In the genomic region with DNA sequence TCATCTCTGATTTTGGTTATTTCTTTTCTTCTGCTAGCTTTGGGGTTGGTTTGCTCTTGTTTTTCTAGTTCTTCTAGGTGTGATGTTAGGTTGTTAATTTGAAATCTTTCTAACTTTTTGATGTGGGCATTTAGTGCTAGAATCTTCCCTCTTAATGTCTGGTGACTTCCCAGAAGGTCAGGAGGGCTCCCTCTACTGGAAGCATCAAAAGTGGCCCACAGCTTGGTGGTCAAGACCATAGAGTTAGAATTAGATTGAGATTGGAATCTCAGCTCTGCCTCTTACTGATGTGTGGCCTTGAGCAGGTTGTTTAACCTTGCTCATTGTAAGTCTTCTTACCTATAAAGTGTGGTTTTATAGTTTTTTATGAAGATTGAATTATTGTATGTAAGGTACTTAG, we compare ENCODE assay signal across 12 cellular contexts.
DNase-seq lines count a peak whose midpoint lies in the region; ATAC-seq and TF ChIP-seq lines count a peak whose summit lies in the region.
"Had no signal": no experiment of that assay in that cellular context is flagged by ENCODE, and none has a peak within 500 bp of the region (broad histone marks: within the 10 kb centered on the region; RNA-seq: fewer than 3 reads in every experiment).

No MANE protein-coding gene starts in this region.

- H3K4me1 Mint-ChIP-seq in GM23338, result no peaks in the 10 kb centered on the region

- H3K4me1 ChIP-seq in GM23338 (ENCODE audit: insufficient read depth), result no peaks in the 10 kb centered on the region
- peaks cover 0 to 5% (median 0%) of the 10 kb centered on the region in 4 donors for H3K4me1 ChIP-seq in Peyer's patch

- H3K9me3 ChIP-seq in Peyer's patch, result no peaks in the 10 kb centered on the region
- H3K9me3 ChIP-seq: neutrophil had no signal

- TF ChIP-seq CTCF in GM23338 (conservative IDR thresholded peaks at IDR 0.05; ENCODE audit: low read depth in 2 of 2) (peak; percentile 75 to 82), VCaP (conservative IDR thresholded peaks at IDR 0.05) (peak; percentile 15; the same call in 1 of the 2 replicates), kidney epithelial cell (IDR thresholded peaks at IDR 0.05; ENCODE audit: insufficient read depth, low read length, poor library complexity, severe bottlenecking) (peak; percentile 40), Peyer's patch (IDR thresholded peaks at IDR 0.05) (peak in 2 of 6 experiments; percentile 25 to 34)

- peak; percentile 58 for ATAC-seq in GM23338
- ATAC-seq in GM21723 (IDR thresholded peaks at IDR 0.05; ENCODE audit: unreplicated experiment), result no peak

- H3K27ac Mint-ChIP-seq in GM23338, result no peak overlapping the region

- no peaks in the 10 kb centered on the region for H3K79me2 ChIP-seq in GM23338 (replicated peaks; ENCODE audit: insufficient read depth)

- H3K27me3 ChIP-seq in GM23338 (ENCODE audit: insufficient read depth) (no peaks in the 10 kb centered on the region), kidney epithelial cell (ENCODE audit: control insufficient read depth, insufficient read depth, low read length) (no peaks in the 10 kb centered on the region), Peyer's patch (no peaks in the 10 kb centered on the region)
- H3K27me3 ChIP-seq: neutrophil had no signal

- no peak overlapping the region for H3K4me3 Mint-ChIP-seq in GM23338

- no peaks in the 10 kb centered on the region for H3F3A ChIP-seq in GM23338 (replicated peaks; ENCODE audit: low read depth)

- no peaks in the 10 kb centered on the region for H3K36me3 ChIP-seq in GM23338 (ENCODE audit: insufficient read depth)
- H3K36me3 ChIP-seq in kidney epithelial cell (ENCODE audit: control insufficient read depth, insufficient read depth, low read length), result no peaks in the 10 kb centered on the region
- H3K36me3 ChIP-seq in Peyer's patch, result no peaks in the 10 kb centered on the region
- H3K36me3 ChIP-seq: neutrophil had no signal

- peaks cover 8% of the 10 kb centered on the region; the same call in 2 of the 3 replicates for H3K36me3 Mint-ChIP-seq in GM23338 (ENCODE audit: low read depth)

- H3K27ac ChIP-seq in GM23338 (ENCODE audit: low read depth) (no peak overlapping the region), VCaP (no peak overlapping the region), Peyer's patch (no peak overlapping the region)
- H3K27ac ChIP-seq: neutrophil had no signal

- peaks cover 2% of the 10 kb centered on the region for H3K27me3 Mint-ChIP-seq in GM23338 (ENCODE audit: insufficient read depth, low read depth, poor library complexity)

- H3K9me3 Mint-ChIP-seq in GM23338, result peaks cover 28% of the 10 kb centered on the region

- no peak overlapping the region for H3K4me2 ChIP-seq in GM23338

- H3K4me3 ChIP-seq in GM23338, result no peak overlapping the region
- H3K4me3 ChIP-seq in kidney epithelial cell (ENCODE audit: low read depth, low read length), result no peak overlapping the region
- no peak overlapping the region for H3K4me3 ChIP-seq in Peyer's patch

- peak; percentile 22 for DNase-seq in CMK (ENCODE audit: low read depth)
- peak; percentile 65 for DNase-seq in GM23338 (ENCODE audit: low spot score)
- no peak for DNase-seq in kidney epithelial cell (ENCODE audit: low read depth)
- DNase-seq in Peyer's patch, result no peak
- DNase-seq in NCI-H446 treated with DMSO at 0.1 percent for 48 hours (lab: John Stamatoyannopoulos, UW), result no peak
- no peak for DNase-seq in inferior parietal cortex (ENCODE audit: extremely low spot score)
- DNase-seq: anterior cingulate cortex, H7, NCI-H524 treated with DMSO at 0.1 percent for 48 hours had no signal

- peaks cover 10% of the 10 kb centered on the region; the same call in 1 of the 2 replicates for H3K9me2 ChIP-seq in GM23338 (ENCODE audit: insufficient read depth)

- no peak for TF ChIP-seq POLR2A in Peyer's patch (IDR thresholded peaks at IDR 0.05)

- H4K20me1 ChIP-seq in GM23338 (replicated peaks; ENCODE audit: insufficient read depth), result no peaks in the 10 kb centered on the region

- H2AFZ ChIP-seq in GM23338, result no peak overlapping the region

TF ChIP-seq in GM23338, 12 proteins besides CTCF, POLR2A, EP300 and RAD21:
- no peak for TF ChIP-seq POLR2AphosphoS5 (IDR thresholded peaks at IDR 0.05; ENCODE audit: low read depth)
- TF ChIP-seq, protein P1, sequence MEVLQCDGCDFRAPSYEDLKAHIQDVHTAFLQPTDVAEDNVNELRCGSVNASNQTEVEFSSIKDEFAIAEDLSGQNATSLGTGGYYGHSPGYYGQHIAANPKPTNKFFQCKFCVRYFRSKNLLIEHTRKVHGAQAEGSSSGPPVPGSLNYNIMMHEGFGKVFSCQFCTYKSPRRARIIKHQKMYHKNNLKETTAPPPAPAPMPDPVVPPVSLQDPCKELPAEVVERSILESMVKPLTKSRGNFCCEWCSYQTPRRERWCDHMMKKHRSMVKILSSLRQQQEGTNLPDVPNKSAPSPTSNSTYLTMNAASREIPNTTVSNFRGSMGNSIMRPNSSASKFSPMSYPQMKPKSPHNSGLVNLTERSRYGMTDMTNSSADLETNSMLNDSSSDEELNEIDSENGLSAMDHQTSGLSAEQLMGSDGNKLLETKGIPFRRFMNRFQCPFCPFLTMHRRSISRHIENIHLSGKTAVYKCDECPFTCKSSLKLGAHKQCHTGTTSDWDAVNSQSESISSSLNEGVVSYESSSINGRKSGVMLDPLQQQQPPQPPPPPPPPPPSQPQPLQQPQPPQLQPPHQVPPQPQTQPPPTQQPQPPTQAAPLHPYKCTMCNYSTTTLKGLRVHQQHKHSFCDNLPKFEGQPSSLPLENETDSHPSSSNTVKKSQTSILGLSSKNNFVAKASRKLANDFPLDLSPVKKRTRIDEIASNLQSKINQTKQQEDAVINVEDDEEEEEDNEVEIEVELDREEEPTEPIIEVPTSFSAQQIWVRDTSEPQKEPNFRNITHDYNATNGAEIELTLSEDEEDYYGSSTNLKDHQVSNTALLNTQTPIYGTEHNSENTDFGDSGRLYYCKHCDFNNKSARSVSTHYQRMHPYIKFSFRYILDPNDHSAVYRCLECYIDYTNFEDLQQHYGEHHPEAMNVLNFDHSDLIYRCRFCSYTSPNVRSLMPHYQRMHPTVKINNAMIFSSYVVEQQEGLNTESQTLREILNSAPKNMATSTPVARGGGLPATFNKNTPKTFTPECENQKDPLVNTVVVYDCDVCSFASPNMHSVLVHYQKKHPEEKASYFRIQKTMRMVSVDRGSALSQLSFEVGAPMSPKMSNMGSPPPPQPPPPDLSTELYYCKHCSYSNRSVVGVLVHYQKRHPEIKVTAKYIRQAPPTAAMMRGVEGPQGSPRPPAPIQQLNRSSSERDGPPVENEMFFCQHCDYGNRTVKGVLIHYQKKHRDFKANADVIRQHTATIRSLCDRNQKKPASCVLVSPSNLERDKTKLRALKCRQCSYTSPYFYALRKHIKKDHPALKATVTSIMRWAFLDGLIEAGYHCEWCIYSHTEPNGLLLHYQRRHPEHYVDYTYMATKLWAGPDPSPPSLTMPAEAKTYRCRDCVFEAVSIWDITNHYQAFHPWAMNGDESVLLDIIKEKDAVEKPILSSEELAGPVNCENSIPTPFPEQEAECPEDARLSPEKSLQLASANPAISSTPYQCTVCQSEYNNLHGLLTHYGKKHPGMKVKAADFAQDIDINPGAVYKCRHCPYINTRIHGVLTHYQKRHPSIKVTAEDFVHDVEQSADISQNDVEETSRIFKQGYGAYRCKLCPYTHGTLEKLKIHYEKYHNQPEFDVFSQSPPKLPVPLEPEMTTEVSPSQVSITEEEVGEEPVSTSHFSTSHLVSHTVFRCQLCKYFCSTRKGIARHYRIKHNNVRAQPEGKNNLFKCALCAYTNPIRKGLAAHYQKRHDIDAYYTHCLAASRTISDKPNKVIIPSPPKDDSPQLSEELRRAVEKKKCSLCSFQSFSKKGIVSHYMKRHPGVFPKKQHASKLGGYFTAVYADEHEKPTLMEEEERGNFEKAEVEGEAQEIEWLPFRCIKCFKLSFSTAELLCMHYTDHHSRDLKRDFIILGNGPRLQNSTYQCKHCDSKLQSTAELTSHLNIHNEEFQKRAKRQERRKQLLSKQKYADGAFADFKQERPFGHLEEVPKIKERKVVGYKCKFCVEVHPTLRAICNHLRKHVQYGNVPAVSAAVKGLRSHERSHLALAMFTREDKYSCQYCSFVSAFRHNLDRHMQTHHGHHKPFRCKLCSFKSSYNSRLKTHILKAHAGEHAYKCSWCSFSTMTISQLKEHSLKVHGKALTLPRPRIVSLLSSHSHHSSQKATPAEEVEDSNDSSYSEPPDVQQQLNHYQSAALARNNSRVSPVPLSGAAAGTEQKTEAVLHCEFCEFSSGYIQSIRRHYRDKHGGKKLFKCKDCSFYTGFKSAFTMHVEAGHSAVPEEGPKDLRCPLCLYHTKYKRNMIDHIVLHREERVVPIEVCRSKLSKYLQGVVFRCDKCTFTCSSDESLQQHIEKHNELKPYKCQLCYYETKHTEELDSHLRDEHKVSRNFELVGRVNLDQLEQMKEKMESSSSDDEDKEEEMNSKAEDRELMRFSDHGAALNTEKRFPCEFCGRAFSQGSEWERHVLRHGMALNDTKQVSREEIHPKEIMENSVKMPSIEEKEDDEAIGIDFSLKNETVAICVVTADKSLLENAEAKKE (CRISPR knock-in tag; IDR thresholded peaks at IDR 0.05), result no peak
- TF ChIP-seq, protein P2, sequence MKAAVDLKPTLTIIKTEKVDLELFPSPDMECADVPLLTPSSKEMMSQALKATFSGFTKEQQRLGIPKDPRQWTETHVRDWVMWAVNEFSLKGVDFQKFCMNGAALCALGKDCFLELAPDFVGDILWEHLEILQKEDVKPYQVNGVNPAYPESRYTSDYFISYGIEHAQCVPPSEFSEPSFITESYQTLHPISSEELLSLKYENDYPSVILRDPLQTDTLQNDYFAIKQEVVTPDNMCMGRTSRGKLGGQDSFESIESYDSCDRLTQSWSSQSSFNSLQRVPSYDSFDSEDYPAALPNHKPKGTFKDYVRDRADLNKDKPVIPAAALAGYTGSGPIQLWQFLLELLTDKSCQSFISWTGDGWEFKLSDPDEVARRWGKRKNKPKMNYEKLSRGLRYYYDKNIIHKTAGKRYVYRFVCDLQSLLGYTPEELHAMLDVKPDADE (IDR thresholded peaks at IDR 0.05), result no peak
TF ChIP-seq in GM23338: peak in this region for 0.

Comparison
In these comparisons a context has a peak if more than half of its experiments do, and no peak if none do; other contexts are left out.
1. DNase-seq: peak in CMK (single experiment) and GM23338 (single experiment); none in kidney epithelial cell (single experiment), Peyer's patch (0 of 3), NCI-H446 treated with DMSO at 0.1 percent for 48 hours (single experiment) and inferior parietal cortex (single experiment).